Comparison of ENCODE assay signal across 3 cellular contexts in the genomic region with DNA sequence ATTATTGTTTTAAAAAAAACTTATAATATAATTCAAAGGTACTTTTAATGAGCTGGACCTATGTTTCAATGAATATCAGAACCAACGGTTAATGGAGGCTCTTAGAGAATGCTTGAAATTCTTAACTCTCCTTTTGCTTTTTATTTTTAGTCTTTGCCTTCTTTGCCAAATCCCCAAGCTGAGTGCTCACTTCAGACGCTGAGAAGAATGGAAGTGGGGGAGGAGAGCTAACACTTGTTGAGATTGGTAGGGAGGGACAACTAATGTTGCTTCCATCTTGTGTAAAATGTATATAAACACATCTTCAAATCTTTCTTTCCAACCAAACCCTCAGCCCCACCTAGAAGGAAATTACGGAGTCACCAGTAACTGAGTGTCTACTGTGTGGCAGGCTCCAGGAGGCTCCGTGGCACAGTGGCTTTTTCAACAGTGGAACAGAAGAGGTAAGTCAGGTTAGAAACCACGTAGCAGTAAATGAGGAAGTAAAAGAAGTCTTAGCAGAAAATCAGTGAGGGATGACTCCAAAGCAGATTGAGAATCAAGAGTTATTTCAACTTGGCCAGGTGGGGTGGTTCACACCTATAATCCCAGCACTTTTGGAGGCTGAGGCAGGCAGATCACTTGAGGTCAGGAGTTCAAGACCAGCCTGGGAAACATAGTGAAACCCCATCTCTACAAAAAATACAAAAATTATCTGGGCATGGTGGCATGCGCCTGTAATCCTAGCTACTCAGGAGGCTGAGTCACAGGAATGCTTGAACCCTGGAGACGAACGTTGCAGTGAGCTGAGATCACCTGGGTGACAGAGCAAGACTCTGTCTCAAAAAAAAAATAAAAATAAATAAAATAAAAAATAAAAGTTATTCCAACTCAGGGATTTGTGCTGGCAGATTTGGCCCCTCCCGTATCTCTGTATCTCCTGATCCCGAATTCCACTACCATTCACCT.
A peak's percentile ranks its signal among the peaks of the same experiment; 100 is the strongest.
TF ChIP-seq lines count a peak whose summit lies in the region.

No MANE protein-coding gene starts in this region.

TF ChIP-seq in SK-N-SH treated with all-trans-retinoic acid at 6 μM for 48 hours, 23 proteins besides CTCF, POLR2A, EP300 and RAD21:
- TF ChIP-seq, protein P1, sequence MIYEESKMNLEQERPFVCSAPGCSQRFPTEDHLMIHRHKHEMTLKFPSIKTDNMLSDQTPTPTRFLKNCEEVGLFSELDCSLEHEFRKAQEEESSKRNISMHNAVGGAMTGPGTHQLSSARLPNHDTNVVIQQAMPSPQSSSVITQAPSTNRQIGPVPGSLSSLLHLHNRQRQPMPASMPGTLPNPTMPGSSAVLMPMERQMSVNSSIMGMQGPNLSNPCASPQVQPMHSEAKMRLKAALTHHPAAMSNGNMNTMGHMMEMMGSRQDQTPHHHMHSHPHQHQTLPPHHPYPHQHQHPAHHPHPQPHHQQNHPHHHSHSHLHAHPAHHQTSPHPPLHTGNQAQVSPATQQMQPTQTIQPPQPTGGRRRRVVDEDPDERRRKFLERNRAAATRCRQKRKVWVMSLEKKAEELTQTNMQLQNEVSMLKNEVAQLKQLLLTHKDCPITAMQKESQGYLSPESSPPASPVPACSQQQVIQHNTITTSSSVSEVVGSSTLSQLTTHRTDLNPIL (CRISPR knock-in tag; IDR thresholded peaks at IDR 0.05; ENCODE audit: low read depth): no peak
- TF ChIP-seq TOX (CRISPR knock-in tag; IDR thresholded peaks at IDR 0.05; ENCODE audit: borderline replicate concordance) (no peak), ZNF565 (CRISPR knock-in tag; conservative IDR thresholded peaks at IDR 0.05; ENCODE audit: low read depth) (no peak), ZFP3 (CRISPR knock-in tag; IDR thresholded peaks at IDR 0.05) (no peak), ARNTL (CRISPR knock-in tag; IDR thresholded peaks at IDR 0.05; ENCODE audit: borderline replicate concordance, low read depth) (no peak), SNAI2 (CRISPR knock-in tag; IDR thresholded peaks at IDR 0.05) (no peak), ZFP30 (CRISPR knock-in tag; IDR thresholded peaks at IDR 0.05) (no peak)
- TF ChIP-seq, protein P2, sequence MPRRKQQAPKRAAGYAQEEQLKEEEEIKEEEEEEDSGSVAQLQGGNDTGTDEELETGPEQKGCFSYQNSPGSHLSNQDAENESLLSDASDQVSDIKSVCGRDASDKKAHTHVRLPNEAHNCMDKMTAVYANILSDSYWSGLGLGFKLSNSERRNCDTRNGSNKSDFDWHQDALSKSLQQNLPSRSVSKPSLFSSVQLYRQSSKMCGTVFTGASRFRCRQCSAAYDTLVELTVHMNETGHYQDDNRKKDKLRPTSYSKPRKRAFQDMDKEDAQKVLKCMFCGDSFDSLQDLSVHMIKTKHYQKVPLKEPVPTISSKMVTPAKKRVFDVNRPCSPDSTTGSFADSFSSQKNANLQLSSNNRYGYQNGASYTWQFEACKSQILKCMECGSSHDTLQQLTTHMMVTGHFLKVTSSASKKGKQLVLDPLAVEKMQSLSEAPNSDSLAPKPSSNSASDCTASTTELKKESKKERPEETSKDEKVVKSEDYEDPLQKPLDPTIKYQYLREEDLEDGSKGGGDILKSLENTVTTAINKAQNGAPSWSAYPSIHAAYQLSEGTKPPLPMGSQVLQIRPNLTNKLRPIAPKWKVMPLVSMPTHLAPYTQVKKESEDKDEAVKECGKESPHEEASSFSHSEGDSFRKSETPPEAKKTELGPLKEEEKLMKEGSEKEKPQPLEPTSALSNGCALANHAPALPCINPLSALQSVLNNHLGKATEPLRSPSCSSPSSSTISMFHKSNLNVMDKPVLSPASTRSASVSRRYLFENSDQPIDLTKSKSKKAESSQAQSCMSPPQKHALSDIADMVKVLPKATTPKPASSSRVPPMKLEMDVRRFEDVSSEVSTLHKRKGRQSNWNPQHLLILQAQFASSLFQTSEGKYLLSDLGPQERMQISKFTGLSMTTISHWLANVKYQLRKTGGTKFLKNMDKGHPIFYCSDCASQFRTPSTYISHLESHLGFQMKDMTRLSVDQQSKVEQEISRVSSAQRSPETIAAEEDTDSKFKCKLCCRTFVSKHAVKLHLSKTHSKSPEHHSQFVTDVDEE (CRISPR knock-in tag; IDR thresholded peaks at IDR 0.05): no peak

TF ChIP-seq in SK-N-SH, 30 proteins besides CTCF, POLR2A, EP300 and RAD21:
- TF ChIP-seq, protein P3, sequence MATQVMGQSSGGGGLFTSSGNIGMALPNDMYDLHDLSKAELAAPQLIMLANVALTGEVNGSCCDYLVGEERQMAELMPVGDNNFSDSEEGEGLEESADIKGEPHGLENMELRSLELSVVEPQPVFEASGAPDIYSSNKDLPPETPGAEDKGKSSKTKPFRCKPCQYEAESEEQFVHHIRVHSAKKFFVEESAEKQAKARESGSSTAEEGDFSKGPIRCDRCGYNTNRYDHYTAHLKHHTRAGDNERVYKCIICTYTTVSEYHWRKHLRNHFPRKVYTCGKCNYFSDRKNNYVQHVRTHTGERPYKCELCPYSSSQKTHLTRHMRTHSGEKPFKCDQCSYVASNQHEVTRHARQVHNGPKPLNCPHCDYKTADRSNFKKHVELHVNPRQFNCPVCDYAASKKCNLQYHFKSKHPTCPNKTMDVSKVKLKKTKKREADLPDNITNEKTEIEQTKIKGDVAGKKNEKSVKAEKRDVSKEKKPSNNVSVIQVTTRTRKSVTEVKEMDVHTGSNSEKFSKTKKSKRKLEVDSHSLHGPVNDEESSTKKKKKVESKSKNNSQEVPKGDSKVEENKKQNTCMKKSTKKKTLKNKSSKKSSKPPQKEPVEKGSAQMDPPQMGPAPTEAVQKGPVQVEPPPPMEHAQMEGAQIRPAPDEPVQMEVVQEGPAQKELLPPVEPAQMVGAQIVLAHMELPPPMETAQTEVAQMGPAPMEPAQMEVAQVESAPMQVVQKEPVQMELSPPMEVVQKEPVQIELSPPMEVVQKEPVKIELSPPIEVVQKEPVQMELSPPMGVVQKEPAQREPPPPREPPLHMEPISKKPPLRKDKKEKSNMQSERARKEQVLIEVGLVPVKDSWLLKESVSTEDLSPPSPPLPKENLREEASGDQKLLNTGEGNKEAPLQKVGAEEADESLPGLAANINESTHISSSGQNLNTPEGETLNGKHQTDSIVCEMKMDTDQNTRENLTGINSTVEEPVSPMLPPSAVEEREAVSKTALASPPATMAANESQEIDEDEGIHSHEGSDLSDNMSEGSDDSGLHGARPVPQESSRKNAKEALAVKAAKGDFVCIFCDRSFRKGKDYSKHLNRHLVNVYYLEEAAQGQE (IDR thresholded peaks at IDR 0.05; ENCODE audit: low read depth, low read length): no peak
- TF ChIP-seq FOXJ3 (CRISPR knock-in tag; IDR thresholded peaks at IDR 0.05) (no peak), TCF12 (IDR thresholded peaks at IDR 0.05) (no peak), SIN3A (IDR thresholded peaks at IDR 0.05; ENCODE audit: borderline replicate concordance, low read depth, low read length) (no peak), NRF1 (IDR thresholded peaks at IDR 0.05; ENCODE audit: low read depth, low read length) (no peak), TEAD4 (IDR thresholded peaks at IDR 0.05; ENCODE audit: borderline replicate concordance, insufficient read depth) (no peak), RCOR1 (IDR thresholded peaks at IDR 0.05; ENCODE audit: low read length) (no peak), YY1 (IDR thresholded peaks at IDR 0.05; ENCODE audit: low read depth) (no peak)
TF ChIP-seq in SK-N-SH: peak in this region for 0.

TF ChIP-seq in GM12878, 131 proteins besides CTCF, POLR2A, EP300 and RAD21 (continued from another document and continues in another):
- TF ChIP-seq IKZF1 (conservative IDR thresholded peaks at IDR 0.05): peak; percentile 31
- no peak for TF ChIP-seq JUNB (IDR thresholded peaks at IDR 0.05)
- no peak for TF ChIP-seq MTA3 (IDR thresholded peaks at IDR 0.05; ENCODE audit: borderline replicate concordance, low read length)
- no peak for TF ChIP-seq ZNF24 (IDR thresholded peaks at IDR 0.05)
- TF ChIP-seq GATAD2B (conservative IDR thresholded peaks at IDR 0.05; ENCODE audit: low read depth): no peak
- no peak for TF ChIP-seq TARDBP (IDR thresholded peaks at IDR 0.05; ENCODE audit: borderline replicate concordance)
- no peak for TF ChIP-seq ATF7 (IDR thresholded peaks at IDR 0.05; ENCODE audit: low read depth)
- TF ChIP-seq PML (IDR thresholded peaks at IDR 0.05; ENCODE audit: low read length): no peak
- TF ChIP-seq POLR2AphosphoS5 (IDR thresholded peaks at IDR 0.05; ENCODE audit: low read length): no peak
- no peak for TF ChIP-seq HDAC2 (IDR thresholded peaks at IDR 0.05)
- TF ChIP-seq, protein P4, sequence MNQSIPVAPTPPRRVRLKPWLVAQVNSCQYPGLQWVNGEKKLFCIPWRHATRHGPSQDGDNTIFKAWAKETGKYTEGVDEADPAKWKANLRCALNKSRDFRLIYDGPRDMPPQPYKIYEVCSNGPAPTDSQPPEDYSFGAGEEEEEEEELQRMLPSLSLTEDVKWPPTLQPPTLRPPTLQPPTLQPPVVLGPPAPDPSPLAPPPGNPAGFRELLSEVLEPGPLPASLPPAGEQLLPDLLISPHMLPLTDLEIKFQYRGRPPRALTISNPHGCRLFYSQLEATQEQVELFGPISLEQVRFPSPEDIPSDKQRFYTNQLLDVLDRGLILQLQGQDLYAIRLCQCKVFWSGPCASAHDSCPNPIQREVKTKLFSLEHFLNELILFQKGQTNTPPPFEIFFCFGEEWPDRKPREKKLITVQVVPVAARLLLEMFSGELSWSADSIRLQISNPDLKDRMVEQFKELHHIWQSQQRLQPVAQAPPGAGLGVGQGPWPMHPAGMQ (IDR thresholded peaks at IDR 0.05; ENCODE audit: borderline replicate concordance): no peak
- TF ChIP-seq TCF12 (IDR thresholded peaks at IDR 0.05; ENCODE audit: low read depth, low read length): no peak
- TF ChIP-seq, protein P5, sequence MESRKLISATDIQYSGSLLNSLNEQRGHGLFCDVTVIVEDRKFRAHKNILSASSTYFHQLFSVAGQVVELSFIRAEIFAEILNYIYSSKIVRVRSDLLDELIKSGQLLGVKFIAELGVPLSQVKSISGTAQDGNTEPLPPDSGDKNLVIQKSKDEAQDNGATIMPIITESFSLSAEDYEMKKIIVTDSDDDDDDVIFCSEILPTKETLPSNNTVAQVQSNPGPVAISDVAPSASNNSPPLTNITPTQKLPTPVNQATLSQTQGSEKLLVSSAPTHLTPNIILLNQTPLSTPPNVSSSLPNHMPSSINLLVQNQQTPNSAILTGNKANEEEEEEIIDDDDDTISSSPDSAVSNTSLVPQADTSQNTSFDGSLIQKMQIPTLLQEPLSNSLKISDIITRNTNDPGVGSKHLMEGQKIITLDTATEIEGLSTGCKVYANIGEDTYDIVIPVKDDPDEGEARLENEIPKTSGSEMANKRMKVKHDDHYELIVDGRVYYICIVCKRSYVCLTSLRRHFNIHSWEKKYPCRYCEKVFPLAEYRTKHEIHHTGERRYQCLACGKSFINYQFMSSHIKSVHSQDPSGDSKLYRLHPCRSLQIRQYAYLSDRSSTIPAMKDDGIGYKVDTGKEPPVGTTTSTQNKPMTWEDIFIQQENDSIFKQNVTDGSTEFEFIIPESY (IDR thresholded peaks at IDR 0.05): no peak
- TF ChIP-seq, protein P3 (IDR thresholded peaks at IDR 0.05; ENCODE audit: low read depth, low read length): no peak
- TF ChIP-seq HCFC1 (IDR thresholded peaks at IDR 0.05; ENCODE audit: low read length): no peak
- no peak for TF ChIP-seq SMAD5 (IDR thresholded peaks at IDR 0.05; ENCODE audit: low read depth)
- no peak for TF ChIP-seq RAD51 (IDR thresholded peaks at IDR 0.05)
- no peak for TF ChIP-seq SIN3A (IDR thresholded peaks at IDR 0.05; ENCODE audit: low read depth, low read length)
- TF ChIP-seq, protein P6, sequence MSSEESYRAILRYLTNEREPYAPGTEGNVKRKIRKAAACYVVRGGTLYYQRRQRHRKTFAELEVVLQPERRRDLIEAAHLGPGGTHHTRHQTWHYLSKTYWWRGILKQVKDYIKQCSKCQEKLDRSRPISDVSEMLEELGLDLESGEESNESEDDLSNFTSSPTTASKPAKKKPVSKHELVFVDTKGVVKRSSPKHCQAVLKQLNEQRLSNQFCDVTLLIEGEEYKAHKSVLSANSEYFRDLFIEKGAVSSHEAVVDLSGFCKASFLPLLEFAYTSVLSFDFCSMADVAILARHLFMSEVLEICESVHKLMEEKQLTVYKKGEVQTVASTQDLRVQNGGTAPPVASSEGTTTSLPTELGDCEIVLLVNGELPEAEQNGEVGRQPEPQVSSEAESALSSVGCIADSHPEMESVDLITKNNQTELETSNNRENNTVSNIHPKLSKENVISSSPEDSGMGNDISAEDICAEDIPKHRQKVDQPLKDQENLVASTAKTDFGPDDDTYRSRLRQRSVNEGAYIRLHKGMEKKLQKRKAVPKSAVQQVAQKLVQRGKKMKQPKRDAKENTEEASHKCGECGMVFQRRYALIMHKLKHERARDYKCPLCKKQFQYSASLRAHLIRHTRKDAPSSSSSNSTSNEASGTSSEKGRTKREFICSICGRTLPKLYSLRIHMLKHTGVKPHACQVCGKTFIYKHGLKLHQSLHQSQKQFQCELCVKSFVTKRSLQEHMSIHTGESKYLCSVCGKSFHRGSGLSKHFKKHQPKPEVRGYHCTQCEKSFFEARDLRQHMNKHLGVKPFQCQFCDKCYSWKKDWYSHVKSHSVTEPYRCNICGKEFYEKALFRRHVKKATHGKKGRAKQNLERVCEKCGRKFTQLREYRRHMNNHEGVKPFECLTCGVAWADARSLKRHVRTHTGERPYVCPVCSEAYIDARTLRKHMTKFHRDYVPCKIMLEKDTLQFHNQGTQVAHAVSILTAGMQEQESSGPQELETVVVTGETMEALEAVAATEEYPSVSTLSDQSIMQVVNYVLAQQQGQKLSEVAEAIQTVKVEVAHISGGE (CRISPR knock-in tag; IDR thresholded peaks at IDR 0.05): no peak
- TF ChIP-seq, protein P7, sequence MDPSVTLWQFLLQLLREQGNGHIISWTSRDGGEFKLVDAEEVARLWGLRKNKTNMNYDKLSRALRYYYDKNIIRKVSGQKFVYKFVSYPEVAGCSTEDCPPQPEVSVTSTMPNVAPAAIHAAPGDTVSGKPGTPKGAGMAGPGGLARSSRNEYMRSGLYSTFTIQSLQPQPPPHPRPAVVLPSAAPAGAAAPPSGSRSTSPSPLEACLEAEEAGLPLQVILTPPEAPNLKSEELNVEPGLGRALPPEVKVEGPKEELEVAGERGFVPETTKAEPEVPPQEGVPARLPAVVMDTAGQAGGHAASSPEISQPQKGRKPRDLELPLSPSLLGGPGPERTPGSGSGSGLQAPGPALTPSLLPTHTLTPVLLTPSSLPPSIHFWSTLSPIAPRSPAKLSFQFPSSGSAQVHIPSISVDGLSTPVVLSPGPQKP (IDR thresholded peaks at IDR 0.05; ENCODE audit: low read depth, low read length): no peak
- no peak for TF ChIP-seq SREBF1 (IDR thresholded peaks at IDR 0.05; ENCODE audit: low read length)
